In the genomic region with DNA sequence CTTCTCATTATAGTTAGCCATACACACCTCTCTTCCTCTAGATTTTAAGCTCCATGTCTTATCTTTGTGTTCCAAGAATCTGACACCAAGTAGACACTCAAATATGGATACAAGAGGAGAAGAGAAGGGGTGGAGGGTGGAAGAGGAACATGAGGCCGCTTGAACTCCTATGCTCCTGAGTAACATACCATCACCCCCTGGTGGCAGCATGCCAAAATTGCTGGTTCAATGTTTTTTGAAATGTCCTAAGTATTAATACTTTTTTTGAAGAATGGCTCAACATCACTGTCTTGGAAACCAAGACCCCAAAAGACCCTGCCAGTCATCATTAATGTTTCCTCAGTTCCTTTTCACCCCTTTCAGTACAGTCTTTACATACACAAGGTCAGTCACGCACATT, we compare ENCODE assay signal across 1 cellular context.
TF ChIP-seq lines count a peak whose summit lies in the region.

No MANE protein-coding gene starts in this region.

TF ChIP-seq in WTC11, 78 proteins besides CTCF, POLR2A, EP300 and RAD21 (continued from another document):
- TF ChIP-seq, protein P1, sequence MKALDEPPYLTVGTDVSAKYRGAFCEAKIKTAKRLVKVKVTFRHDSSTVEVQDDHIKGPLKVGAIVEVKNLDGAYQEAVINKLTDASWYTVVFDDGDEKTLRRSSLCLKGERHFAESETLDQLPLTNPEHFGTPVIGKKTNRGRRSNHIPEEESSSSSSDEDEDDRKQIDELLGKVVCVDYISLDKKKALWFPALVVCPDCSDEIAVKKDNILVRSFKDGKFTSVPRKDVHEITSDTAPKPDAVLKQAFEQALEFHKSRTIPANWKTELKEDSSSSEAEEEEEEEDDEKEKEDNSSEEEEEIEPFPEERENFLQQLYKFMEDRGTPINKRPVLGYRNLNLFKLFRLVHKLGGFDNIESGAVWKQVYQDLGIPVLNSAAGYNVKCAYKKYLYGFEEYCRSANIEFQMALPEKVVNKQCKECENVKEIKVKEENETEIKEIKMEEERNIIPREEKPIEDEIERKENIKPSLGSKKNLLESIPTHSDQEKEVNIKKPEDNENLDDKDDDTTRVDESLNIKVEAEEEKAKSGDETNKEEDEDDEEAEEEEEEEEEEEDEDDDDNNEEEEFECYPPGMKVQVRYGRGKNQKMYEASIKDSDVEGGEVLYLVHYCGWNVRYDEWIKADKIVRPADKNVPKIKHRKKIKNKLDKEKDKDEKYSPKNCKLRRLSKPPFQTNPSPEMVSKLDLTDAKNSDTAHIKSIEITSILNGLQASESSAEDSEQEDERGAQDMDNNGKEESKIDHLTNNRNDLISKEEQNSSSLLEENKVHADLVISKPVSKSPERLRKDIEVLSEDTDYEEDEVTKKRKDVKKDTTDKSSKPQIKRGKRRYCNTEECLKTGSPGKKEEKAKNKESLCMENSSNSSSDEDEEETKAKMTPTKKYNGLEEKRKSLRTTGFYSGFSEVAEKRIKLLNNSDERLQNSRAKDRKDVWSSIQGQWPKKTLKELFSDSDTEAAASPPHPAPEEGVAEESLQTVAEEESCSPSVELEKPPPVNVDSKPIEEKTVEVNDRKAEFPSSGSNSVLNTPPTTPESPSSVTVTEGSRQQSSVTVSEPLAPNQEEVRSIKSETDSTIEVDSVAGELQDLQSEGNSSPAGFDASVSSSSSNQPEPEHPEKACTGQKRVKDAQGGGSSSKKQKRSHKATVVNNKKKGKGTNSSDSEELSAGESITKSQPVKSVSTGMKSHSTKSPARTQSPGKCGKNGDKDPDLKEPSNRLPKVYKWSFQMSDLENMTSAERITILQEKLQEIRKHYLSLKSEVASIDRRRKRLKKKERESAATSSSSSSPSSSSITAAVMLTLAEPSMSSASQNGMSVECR (CRISPR knock-in tag; IDR thresholded peaks at IDR 0.05; ENCODE audit: borderline replicate concordance): no peak
- TF ChIP-seq EMX1 (CRISPR knock-in tag; IDR thresholded peaks at IDR 0.05) (no peak), ESRRA (CRISPR knock-in tag; IDR thresholded peaks at IDR 0.05; ENCODE audit: borderline replicate concordance) (no peak), ZNF416 (CRISPR knock-in tag; IDR thresholded peaks at IDR 0.05) (no peak), ETV6 (CRISPR knock-in tag; IDR thresholded peaks at IDR 0.05) (no peak), ATF1 (CRISPR knock-in tag; IDR thresholded peaks at IDR 0.05) (no peak), ZNF121 (CRISPR knock-in tag; IDR thresholded peaks at IDR 0.05) (no peak), SOX15 (CRISPR knock-in tag; IDR thresholded peaks at IDR 0.05) (no peak), NFATC4 (CRISPR knock-in tag; IDR thresholded peaks at IDR 0.05) (no peak), CBFB (CRISPR knock-in tag; IDR thresholded peaks at IDR 0.05; ENCODE audit: low read depth) (no peak)
- TF ChIP-seq, protein P2, sequence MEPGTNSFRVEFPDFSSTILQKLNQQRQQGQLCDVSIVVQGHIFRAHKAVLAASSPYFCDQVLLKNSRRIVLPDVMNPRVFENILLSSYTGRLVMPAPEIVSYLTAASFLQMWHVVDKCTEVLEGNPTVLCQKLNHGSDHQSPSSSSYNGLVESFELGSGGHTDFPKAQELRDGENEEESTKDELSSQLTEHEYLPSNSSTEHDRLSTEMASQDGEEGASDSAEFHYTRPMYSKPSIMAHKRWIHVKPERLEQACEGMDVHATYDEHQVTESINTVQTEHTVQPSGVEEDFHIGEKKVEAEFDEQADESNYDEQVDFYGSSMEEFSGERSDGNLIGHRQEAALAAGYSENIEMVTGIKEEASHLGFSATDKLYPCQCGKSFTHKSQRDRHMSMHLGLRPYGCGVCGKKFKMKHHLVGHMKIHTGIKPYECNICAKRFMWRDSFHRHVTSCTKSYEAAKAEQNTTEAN (CRISPR knock-in tag; IDR thresholded peaks at IDR 0.05): no peak
- TF ChIP-seq, protein P3, sequence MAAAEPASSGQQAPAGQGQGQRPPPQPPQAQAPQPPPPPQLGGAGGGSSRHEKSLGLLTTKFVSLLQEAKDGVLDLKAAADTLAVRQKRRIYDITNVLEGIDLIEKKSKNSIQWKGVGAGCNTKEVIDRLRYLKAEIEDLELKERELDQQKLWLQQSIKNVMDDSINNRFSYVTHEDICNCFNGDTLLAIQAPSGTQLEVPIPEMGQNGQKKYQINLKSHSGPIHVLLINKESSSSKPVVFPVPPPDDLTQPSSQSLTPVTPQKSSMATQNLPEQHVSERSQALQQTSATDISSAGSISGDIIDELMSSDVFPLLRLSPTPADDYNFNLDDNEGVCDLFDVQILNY (CRISPR knock-in tag; IDR thresholded peaks at IDR 0.05): no peak
- TF ChIP-seq, protein P4, sequence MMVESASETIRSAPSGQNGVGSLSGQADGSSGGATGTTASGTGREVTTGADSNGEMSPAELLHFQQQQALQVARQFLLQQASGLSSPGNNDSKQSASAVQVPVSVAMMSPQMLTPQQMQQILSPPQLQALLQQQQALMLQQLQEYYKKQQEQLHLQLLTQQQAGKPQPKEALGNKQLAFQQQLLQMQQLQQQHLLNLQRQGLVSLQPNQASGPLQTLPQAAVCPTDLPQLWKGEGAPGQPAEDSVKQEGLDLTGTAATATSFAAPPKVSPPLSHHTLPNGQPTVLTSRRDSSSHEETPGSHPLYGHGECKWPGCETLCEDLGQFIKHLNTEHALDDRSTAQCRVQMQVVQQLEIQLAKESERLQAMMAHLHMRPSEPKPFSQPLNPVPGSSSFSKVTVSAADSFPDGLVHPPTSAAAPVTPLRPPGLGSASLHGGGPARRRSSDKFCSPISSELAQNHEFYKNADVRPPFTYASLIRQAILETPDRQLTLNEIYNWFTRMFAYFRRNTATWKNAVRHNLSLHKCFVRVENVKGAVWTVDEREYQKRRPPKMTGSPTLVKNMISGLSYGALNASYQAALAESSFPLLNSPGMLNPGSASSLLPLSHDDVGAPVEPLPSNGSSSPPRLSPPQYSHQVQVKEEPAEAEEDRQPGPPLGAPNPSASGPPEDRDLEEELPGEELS (CRISPR knock-in tag; IDR thresholded peaks at IDR 0.05): no peak
- TF ChIP-seq, protein P5, sequence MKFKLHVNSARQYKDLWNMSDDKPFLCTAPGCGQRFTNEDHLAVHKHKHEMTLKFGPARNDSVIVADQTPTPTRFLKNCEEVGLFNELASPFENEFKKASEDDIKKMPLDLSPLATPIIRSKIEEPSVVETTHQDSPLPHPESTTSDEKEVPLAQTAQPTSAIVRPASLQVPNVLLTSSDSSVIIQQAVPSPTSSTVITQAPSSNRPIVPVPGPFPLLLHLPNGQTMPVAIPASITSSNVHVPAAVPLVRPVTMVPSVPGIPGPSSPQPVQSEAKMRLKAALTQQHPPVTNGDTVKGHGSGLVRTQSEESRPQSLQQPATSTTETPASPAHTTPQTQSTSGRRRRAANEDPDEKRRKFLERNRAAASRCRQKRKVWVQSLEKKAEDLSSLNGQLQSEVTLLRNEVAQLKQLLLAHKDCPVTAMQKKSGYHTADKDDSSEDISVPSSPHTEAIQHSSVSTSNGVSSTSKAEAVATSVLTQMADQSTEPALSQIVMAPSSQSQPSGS (CRISPR knock-in tag; IDR thresholded peaks at IDR 0.05; ENCODE audit: borderline replicate concordance, low read depth): no peak
